In the genomic region with DNA sequence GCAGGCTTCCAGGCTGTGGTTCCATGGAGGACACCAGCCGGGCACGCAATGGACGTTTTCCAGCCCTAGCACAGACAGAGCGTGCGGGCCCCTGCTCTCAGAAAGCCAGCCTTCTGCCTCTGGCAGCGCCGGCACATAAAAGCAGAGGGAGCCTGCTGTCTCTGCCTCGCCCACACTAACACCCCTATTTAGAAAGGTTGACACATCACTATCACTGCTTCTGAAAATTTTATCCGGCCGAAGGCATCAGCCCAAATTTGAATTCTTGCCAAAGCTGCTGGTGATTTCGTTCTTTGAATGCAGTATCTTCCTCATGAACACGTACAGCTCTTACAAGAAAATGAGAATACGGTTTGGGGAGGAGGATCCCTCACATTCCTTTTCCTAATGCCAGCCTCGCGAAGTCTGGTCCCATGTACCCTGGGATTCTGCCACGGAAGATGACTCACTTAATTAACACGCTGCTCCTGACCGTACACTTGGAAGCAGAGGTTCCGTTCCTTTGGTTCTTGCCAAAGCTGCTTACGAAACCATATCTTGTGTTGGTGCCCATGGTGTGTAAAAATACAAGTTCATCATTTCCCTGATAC, we compare ENCODE assay signal across 8 cellular contexts. TPM values are rescaled to one million over a fixed set of nuclear protein-coding genes. Genes with fewer than 3 reads are reported as not detected.
DNase-seq lines count a peak whose midpoint lies in the region; ATAC-seq and TF ChIP-seq lines count a peak whose summit lies in the region.

No MANE protein-coding gene starts in this region.

- POLR2A ChIA-PET in naive thymus-derived CD8-positive, alpha-beta T cell (lab: Charles Lee), result interaction anchor here (0.6 to 1.5 kb wide), 5 partner anchors 22 to 161 kb away, joined by 3 to 5 read pairs (median 4); partner anchors contain the start of genes DECR2, MRPL28 and PGAP6

- H3K4me1 ChIP-seq in esophagus squamous epithelium, result peaks cover 26 to 55% (median 30%) of the 10 kb centered on the region in 3 donors

- intact Hi-C loops in esophagus squamous epithelium (cut with DNase I), result no loop called here

- H3K27me3 ChIP-seq in esophagus squamous epithelium, result peaks cover 0 to 7% (median 0%) of the 10 kb centered on the region in 4 donors

- no peak for ATAC-seq in naive thymus-derived CD8-positive, alpha-beta T cell
- ATAC-seq in GM21447 (IDR thresholded peaks at IDR 0.05; ENCODE audit: unreplicated experiment) (no peak), HG03097 (IDR thresholded peaks at IDR 0.05; ENCODE audit: low FRiP score, unreplicated experiment) (no peak)

- no peaks in the 10 kb centered on the region for H3K9me3 ChIP-seq in esophagus squamous epithelium

- peak in 1 of 4 donors; percentile 14 for TF ChIP-seq POLR2A in esophagus squamous epithelium (IDR thresholded peaks at IDR 0.05)

- peaks cover 3% of the 10 kb centered on the region for H3K36me3 Mint-ChIP-seq in activated naive CD4-positive, alpha-beta T cell treated with anti-CD3 and anti-CD28 coated beads, Interleukin-2, amount 50 U/mL, for 24 hours
- peaks cover 0 to 6% (median 0%) of the 10 kb centered on the region in 3 donors for H3K36me3 Mint-ChIP-seq in naive thymus-derived CD8-positive, alpha-beta T cell

- no peaks in the 10 kb centered on the region for H3K27me3 Mint-ChIP-seq in activated naive CD4-positive, alpha-beta T cell treated with anti-CD3 and anti-CD28 coated beads, Interleukin-2, amount 50 U/mL, for 24 hours
- H3K27me3 Mint-ChIP-seq in naive thymus-derived CD8-positive, alpha-beta T cell, result peaks cover 0 to 5% (median 0%) of the 10 kb centered on the region in 5 donors

- 15 to 22% methylated on average over 15 to 16 of the region's 20 CpGs for WGBS in esophagus squamous epithelium, 2 donors

- H3K4me3 ChIP-seq in esophagus squamous epithelium, result peak overlapping the region in 3 of 4 donors; percentile 62 to 79 (median 74)

- peaks cover 32% of the 10 kb centered on the region for H3K4me1 Mint-ChIP-seq in activated naive CD4-positive, alpha-beta T cell treated with anti-CD3 and anti-CD28 coated beads, Interleukin-2, amount 50 U/mL, for 24 hours
- peaks cover 16 to 34% (median 32%) of the 10 kb centered on the region in 4 donors for H3K4me1 Mint-ChIP-seq in naive thymus-derived CD8-positive, alpha-beta T cell

- TF ChIP-seq CTCF in esophagus squamous epithelium (IDR thresholded peaks at IDR 0.05), result no peak

- H3K9me3 Mint-ChIP-seq in activated naive CD4-positive, alpha-beta T cell treated with anti-CD3 and anti-CD28 coated beads, Interleukin-2, amount 50 U/mL, for 24 hours, result no peaks in the 10 kb centered on the region
- no peaks in the 10 kb centered on the region for H3K9me3 Mint-ChIP-seq in naive thymus-derived CD8-positive, alpha-beta T cell

- no peaks in the 10 kb centered on the region for H3K36me3 ChIP-seq in esophagus squamous epithelium

- H3K27ac Mint-ChIP-seq in activated naive CD4-positive, alpha-beta T cell treated with anti-CD3 and anti-CD28 coated beads, Interleukin-2, amount 50 U/mL, for 24 hours, result no peak overlapping the region
- H3K27ac Mint-ChIP-seq in naive thymus-derived CD8-positive, alpha-beta T cell, result peak overlapping the region in 8 of 10 donors; percentile 41 to 96 (median 88)

- peak overlapping the region; percentile 80 to 98 (median 92) for H3K27ac ChIP-seq in esophagus squamous epithelium

- H3K4me3 Mint-ChIP-seq in activated naive CD4-positive, alpha-beta T cell treated with anti-CD3 and anti-CD28 coated beads, Interleukin-2, amount 50 U/mL, for 24 hours, result peak overlapping the region; percentile 88
- H3K4me3 Mint-ChIP-seq in naive thymus-derived CD8-positive, alpha-beta T cell, result peak overlapping the region; percentile 71 to 94 (median 87)

- no peak for DNase-seq in activated naive CD4-positive, alpha-beta T cell treated with anti-CD3 and anti-CD28 coated beads, Interleukin-2, amount 50 U/mL, for 16 hours
- DNase-seq in T1000 (lab: John Stamatoyannopoulos, UW) (peak; percentile 76), esophagus squamous epithelium (lab: John Stamatoyannopoulos, UW) (no peak), NCI-H1436 (lab: John Stamatoyannopoulos, UW) (no peak)
- DNase-seq in naive thymus-derived CD8-positive, alpha-beta T cell, result no peak

RNA-seq across cellular contexts. Expression of gene RAB11FIP3, which starts 1.3 kb away (rescaled TPM):
- total RNA-seq in esophagus squamous epithelium, result 10 to 100 TPM in 2 of 4 donors, 1 to 10 TPM in 2; 8.0 to 25.6 (median 10.1) TPM
- 10 to 100 TPM; 43.8 to 49.7 TPM for total RNA-seq in naive thymus-derived CD8-positive, alpha-beta T cell
- polyA plus RNA-seq in naive thymus-derived CD8-positive, alpha-beta T cell, result 1 to 10 TPM; 1.3 to 5.0 (median 2.2) TPM

RNA-seq across cellular contexts. Expression of gene DECR2, which starts 22.4 kb away (rescaled TPM):
- total RNA-seq in esophagus squamous epithelium, result 10 to 100 TPM; 13.6 to 19.6 (median 17.0) TPM
- total RNA-seq in naive thymus-derived CD8-positive, alpha-beta T cell, result 10 to 100 TPM in 1 of 2 experiments, 1 to 10 TPM in 1; 8.5 to 10.8 TPM
- polyA plus RNA-seq in naive thymus-derived CD8-positive, alpha-beta T cell, result 10 to 100 TPM in 1 of 3 donors, 1 to 10 TPM in 2; 7.4 to 12.2 (median 8.5) TPM

RNA-seq across cellular contexts. Expression of gene NME4, which starts 27.1 kb away (rescaled TPM):
- total RNA-seq in esophagus squamous epithelium, result 10 to 100 TPM; 20.7 to 48.3 (median 25.3) TPM
- total RNA-seq in naive thymus-derived CD8-positive, alpha-beta T cell, result 10 to 100 TPM; 29.7 to 33.2 TPM
- polyA plus RNA-seq in naive thymus-derived CD8-positive, alpha-beta T cell, result 10 to 100 TPM; 38.9 to 61.9 (median 60.7) TPM

RNA-seq across cellular contexts. Expression of gene PGAP6, which starts 42.4 kb away (rescaled TPM):
- 10 to 100 TPM; 23.5 to 31.7 (median 27.6) TPM for total RNA-seq in esophagus squamous epithelium
- total RNA-seq in naive thymus-derived CD8-positive, alpha-beta T cell, result 10 to 100 TPM; 80.1 to 80.4 TPM
- 10 to 100 TPM; 19.5 to 38.1 (median 22.0) TPM for polyA plus RNA-seq in naive thymus-derived CD8-positive, alpha-beta T cell

RNA-seq across cellular contexts. Expression of gene MRPL28, which starts 53.8 kb away (rescaled TPM):
- total RNA-seq in esophagus squamous epithelium, result 10 to 100 TPM; 57.9 to 68.2 (median 63.0) TPM
- total RNA-seq in naive thymus-derived CD8-positive, alpha-beta T cell, result 10 to 100 TPM; 32.4 to 33.3 TPM
- polyA plus RNA-seq in naive thymus-derived CD8-positive, alpha-beta T cell, result 10 to 100 TPM; 57.4 to 66.6 (median 64.7) TPM
